In genomic region chr15:71294636-71295241, GRCh38 we compare ENCODE assay signal across 1 cellular context.
TF ChIP-seq lines count a peak whose summit lies in the region.

No MANE protein-coding gene starts in this region.

TF ChIP-seq in liver, 16 proteins besides CTCF, POLR2A, EP300 and RAD21 (continued from another document):
- TF ChIP-seq, protein P1, sequence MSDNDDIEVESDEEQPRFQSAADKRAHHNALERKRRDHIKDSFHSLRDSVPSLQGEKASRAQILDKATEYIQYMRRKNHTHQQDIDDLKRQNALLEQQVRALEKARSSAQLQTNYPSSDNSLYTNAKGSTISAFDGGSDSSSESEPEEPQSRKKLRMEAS (IDR thresholded peaks at IDR 0.05), result peak; percentile 57
- TF ChIP-seq JUND (IDR thresholded peaks at IDR 0.05) (peak in 1 of 2 donors; percentile 23), NR2F2 (IDR thresholded peaks at IDR 0.05) (no peak), GABPA (IDR thresholded peaks at IDR 0.05 in 1 of 2, conservative IDR thresholded peaks at IDR 0.05 in 1 of 2) (no peak), TAF1 (conservative IDR thresholded peaks at IDR 0.05) (no peak), FOXA1 (IDR thresholded peaks at IDR 0.05) (peak; percentile 15), ATF3 (IDR thresholded peaks at IDR 0.05) (no peak), FOXA2 (IDR thresholded peaks at IDR 0.05) (no peak), YY1 (IDR thresholded peaks at IDR 0.05) (no peak), ZBTB33 (IDR thresholded peaks at IDR 0.05) (no peak)
